8 cellular contexts compared by ENCODE assay signal in the genomic region with DNA sequence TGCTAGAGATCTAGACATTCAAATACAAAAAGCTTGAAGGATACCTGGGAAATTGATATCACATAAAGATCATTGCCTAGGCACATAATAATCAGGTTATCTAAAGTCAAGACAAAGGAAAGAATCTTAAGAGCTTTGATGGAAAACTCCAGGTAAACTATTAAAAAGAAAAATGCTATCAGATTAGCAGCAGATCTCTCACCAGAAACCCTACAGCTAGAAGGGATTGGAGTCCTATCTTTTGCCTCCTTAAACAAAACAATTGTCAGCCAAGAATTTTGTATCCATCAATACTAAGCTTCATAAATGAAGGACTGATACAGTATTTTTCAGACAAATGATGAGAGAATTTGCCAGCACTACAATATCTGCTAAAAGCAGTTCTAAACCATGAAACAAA.
"Had no signal": no experiment of that assay in that cellular context is flagged by ENCODE, and none has a peak within 500 bp of the region (broad histone marks: within the 10 kb centered on the region; RNA-seq: fewer than 3 reads in every experiment).

No MANE protein-coding gene starts in this region.

- H3K9ac ChIP-seq: KMS-11 had no signal

- H3K4me1 Mint-ChIP-seq: IgD-negative memory B cell had no signal

- H3K36me3 Mint-ChIP-seq: IgD-negative memory B cell had no signal

- H3K4me3 ChIP-seq: K562 had no signal

- DNase-seq: IMR-90, KBM-7, KG1 had no signal

- H3K27ac ChIP-seq: HL-60, KMS-11 had no signal

- H3K4me2 ChIP-seq: KMS-11 had no signal

- H3K27me3 Mint-ChIP-seq: IgD-negative memory B cell had no signal

- ATAC-seq: HepG2, K562 had no signal

- H3K4me3 Mint-ChIP-seq: IgD-negative memory B cell had no signal
